ENCODE assay signal across 20 cellular contexts in genomic region chr16:1572664-1573063, GRCh38.
"Had no signal": no experiment of that assay in that cellular context is flagged by ENCODE, and none has a peak within 500 bp of the region (broad histone marks: within the 10 kb centered on the region; RNA-seq: fewer than 3 reads in every experiment).

No MANE protein-coding gene starts in this region.

- H3K4me1 Mint-ChIP-seq: naive B cell had no signal

- H3K27me3 ChIP-seq: body of pancreas, colonic mucosa, hepatocyte, left lung, transverse colon, vagina had no signal

- DNase-seq: activated CD4-positive, alpha-beta T cell treated with anti-CD3 and anti-CD28 coated beads for 4 hours; activated CD8-positive, alpha-beta T cell treated with anti-CD3 and anti-CD28 coated beads for 36 hours; activated gamma-delta T cell treated with Interleukin-2 at 50 U/mL for 16 hours; activated T-cell treated with anti-CD3 and anti-CD28 coated beads, Interleukin-2, amount 50 U/mL, for 48 hours; amniotic stem cell; body of pancreas; caudate nucleus; colonic mucosa; left lung; naive B cell; right cardiac atrium; stimulated activated CD4-positive, alpha-beta T cell treated with anti-CD3 and anti-CD28 coated beads, Interleukin-15, amount 100 ng/mL, for 24 hours; stimulated activated CD4-positive, alpha-beta T cell treated with anti-CD3 and anti-CD28 coated beads, Interleukin-4, amount 100 ng/mL, for 4 hours; stimulated activated naive CD8-positive, alpha-beta T cell treated with anti-CD3 and anti-CD28 coated beads, Interleukin-15, Interleukin-2, amounts not matched to agents 100 U/mL and 50 U/mL, for 24 hours; T1000; transverse colon had no signal

- H3K4me3 Mint-ChIP-seq: activated CD8-positive, alpha-beta T cell treated with anti-CD3 and anti-CD28 coated beads for 36 hours; activated naive CD8-positive, alpha-beta T cell had no signal

- H3K27ac ChIP-seq: body of pancreas, colonic mucosa, hepatocyte, left lung, skin epidermis, transverse colon, vagina had no signal

- H3K36me3 Mint-ChIP-seq: activated naive CD8-positive, alpha-beta T cell; naive B cell had no signal

- H3K27ac Mint-ChIP-seq: activated CD8-positive, alpha-beta T cell treated with anti-CD3 and anti-CD28 coated beads for 36 hours; activated naive CD8-positive, alpha-beta T cell had no signal

- H3K9me3 ChIP-seq: body of pancreas, colonic mucosa, left lung, transverse colon, vagina had no signal

- H3K9me3 Mint-ChIP-seq: activated CD8-positive, alpha-beta T cell treated with anti-CD3 and anti-CD28 coated beads for 36 hours had no signal

- H3K4me3 ChIP-seq: body of pancreas, colonic mucosa, hepatocyte, left lung, skin epidermis, transverse colon, vagina had no signal

- ATAC-seq: activated CD8-positive, alpha-beta T cell treated with anti-CD3 and anti-CD28 coated beads for 36 hours; body of pancreas; left lung; right cardiac atrium; stimulated activated naive CD8-positive, alpha-beta T cell treated with anti-CD3 and anti-CD28 coated beads, Interleukin-15, Interleukin-2, amounts not matched to agents 100 U/mL and 50 U/mL, for 24 hours had no signal

- H3K27me3 Mint-ChIP-seq: activated CD8-positive, alpha-beta T cell treated with anti-CD3 and anti-CD28 coated beads for 36 hours; activated naive CD8-positive, alpha-beta T cell; naive B cell had no signal

- H3K36me3 ChIP-seq: colonic mucosa, transverse colon, vagina had no signal

- H3K4me1 ChIP-seq: body of pancreas, colonic mucosa, left lung, transverse colon, vagina had no signal
